Comparison of ENCODE assay signal across 14 cellular contexts in the genomic region with DNA sequence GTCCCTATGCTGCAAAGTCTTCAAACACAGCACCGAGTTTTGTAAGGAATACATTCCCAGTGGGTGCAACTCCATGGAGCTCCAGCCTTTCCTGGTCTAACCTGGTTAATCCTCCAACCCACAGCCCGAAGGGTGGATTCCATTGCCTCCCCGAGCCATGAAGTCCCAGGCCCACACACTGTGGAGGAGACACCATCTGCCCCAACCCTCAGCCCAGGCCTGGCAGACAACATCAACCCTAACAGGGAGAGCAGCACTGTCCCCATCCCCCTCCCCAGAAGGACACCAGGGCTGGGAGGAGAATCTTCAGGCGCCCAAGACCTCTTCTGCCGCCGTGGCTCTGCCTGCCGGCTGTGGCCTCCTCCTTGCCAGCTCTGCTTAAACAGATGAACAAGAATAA. TPM values are rescaled to one million over a fixed set of nuclear protein-coding genes. Genes with fewer than 3 reads are reported as not detected.
DNase-seq lines count a peak whose midpoint lies in the region; ATAC-seq and TF ChIP-seq lines count a peak whose summit lies in the region.
"Had no signal": no experiment of that assay in that cellular context is flagged by ENCODE, and none has a peak within 500 bp of the region (broad histone marks: within the 10 kb centered on the region; RNA-seq: fewer than 3 reads in every experiment).

No MANE protein-coding gene starts in this region.

- H3K9me3 Mint-ChIP-seq in glutamatergic neuron (ENCODE audit: unreplicated experiment) = no peaks in the 10 kb centered on the region
- H3K9me3 Mint-ChIP-seq in activated T-cell treated with anti-CD3 and anti-CD28 coated beads, Interleukin-2, amount 50 U/mL, for 4 hours = no peaks in the 10 kb centered on the region
- H3K9me3 Mint-ChIP-seq: stimulated activated naive CD8-positive, alpha-beta T cell treated with anti-CD3 and anti-CD28 coated beads, Interleukin-15, amount 100 ng/mL, for 72 hours had no signal

- no peak overlapping the region for H3K27ac Mint-ChIP-seq in glutamatergic neuron (ENCODE audit: unreplicated experiment)
- H3K27ac Mint-ChIP-seq: stimulated activated naive CD8-positive, alpha-beta T cell treated with anti-CD3 and anti-CD28 coated beads, Interleukin-15, amount 100 ng/mL, for 72 hours had no signal

- no peaks in the 10 kb centered on the region for H3K9me2 ChIP-seq in hepatocyte (replicated peaks; ENCODE audit: insufficient read depth)

- no peak for ATAC-seq in gastrocnemius medialis
- ATAC-seq in activated T-cell treated with anti-CD3 and anti-CD28 coated beads, Interleukin-2, amount 50 U/mL, for 4 hours = no peak
- no peak for ATAC-seq in GM21526 (IDR thresholded peaks at IDR 0.05; ENCODE audit: low FRiP score, unreplicated experiment)
- ATAC-seq: stimulated activated naive CD8-positive, alpha-beta T cell treated with anti-CD3 and anti-CD28 coated beads, Interleukin-15, amount 100 ng/mL, for 72 hours had no signal

- H3K4me1 Mint-ChIP-seq in glutamatergic neuron (ENCODE audit: low read depth, unreplicated experiment) = no peaks in the 10 kb centered on the region
- H3K4me1 Mint-ChIP-seq in activated T-cell treated with anti-CD3 and anti-CD28 coated beads, Interleukin-2, amount 50 U/mL, for 4 hours (ENCODE audit: low read depth) = peaks cover 60% of the 10 kb centered on the region

- H3K27ac ChIP-seq in right atrium auricular region (peak overlapping the region; percentile 11 to 13), hepatocyte (peak overlapping the region; percentile 55), gastrocnemius medialis (peak overlapping the region; percentile 29 to 64 (median 46))

- no peak overlapping the region for H2AFZ ChIP-seq in hepatocyte

- H3K27me3 ChIP-seq in right atrium auricular region (no peaks in the 10 kb centered on the region), hepatocyte (no peaks in the 10 kb centered on the region), gastrocnemius medialis (no peaks in the 10 kb centered on the region)

- H3K79me2 ChIP-seq in hepatocyte = peaks cover 16% of the 10 kb centered on the region

- H3K9me3 ChIP-seq in right atrium auricular region = no peaks in the 10 kb centered on the region
- H3K9me3 ChIP-seq in hepatocyte (ENCODE audit: low read depth) = no peaks in the 10 kb centered on the region
- H3K9me3 ChIP-seq in gastrocnemius medialis = no peaks in the 10 kb centered on the region

- TF ChIP-seq POLR2A in gastrocnemius medialis (IDR thresholded peaks at IDR 0.05) = no peak

- H3K36me3 Mint-ChIP-seq in glutamatergic neuron (ENCODE audit: unreplicated experiment) = peaks cover 8% of the 10 kb centered on the region
- H3K36me3 Mint-ChIP-seq in activated T-cell treated with anti-CD3 and anti-CD28 coated beads, Interleukin-2, amount 50 U/mL, for 4 hours (ENCODE audit: insufficient read depth) = no peaks in the 10 kb centered on the region

- H3K4me1 ChIP-seq in right atrium auricular region (peaks cover 0 to 32% of the 10 kb centered on the region in 2 donors), hepatocyte (ENCODE audit: insufficient read depth) (peaks cover 23% of the 10 kb centered on the region), gastrocnemius medialis (peaks cover 18 to 21% of the 10 kb centered on the region in 2 donors)

- no peaks in the 10 kb centered on the region for H4K20me1 ChIP-seq in hepatocyte (ENCODE audit: insufficient read depth, poor library complexity, severe bottlenecking)

- in situ Hi-C loops in gastrocnemius medialis (cut with MboI; ENCODE audit: low sequenced_read_pairs in 4 of 4) = no loop called here

- TF ChIP-seq CTCF in right atrium auricular region (IDR thresholded peaks at IDR 0.05) (no peak), hepatocyte (IDR thresholded peaks at IDR 0.05; ENCODE audit: poor library complexity) (no peak), gastrocnemius medialis (IDR thresholded peaks at IDR 0.05 in 4 of 5, conservative IDR thresholded peaks at IDR 0.05 in 1 of 5) (no peak), glutamatergic neuron (IDR thresholded peaks at IDR 0.05; ENCODE audit: partially characterized antibody, unreplicated experiment) (no peak)

- H3K36me3 ChIP-seq in right atrium auricular region (no peaks in the 10 kb centered on the region), hepatocyte (replicated peaks; ENCODE audit: insufficient read depth, low read depth) (no peaks in the 10 kb centered on the region), gastrocnemius medialis (no peaks in the 10 kb centered on the region)

- no peak overlapping the region for H3K4me2 ChIP-seq in hepatocyte

- H3K4me3 ChIP-seq in right atrium auricular region (no peak overlapping the region), hepatocyte (no peak overlapping the region), gastrocnemius medialis (no peak overlapping the region)

- H3K27me3 Mint-ChIP-seq in glutamatergic neuron (ENCODE audit: unreplicated experiment) = no peaks in the 10 kb centered on the region
- H3K27me3 Mint-ChIP-seq in activated T-cell treated with anti-CD3 and anti-CD28 coated beads, Interleukin-2, amount 50 U/mL, for 4 hours (ENCODE audit: low read depth) = no peaks in the 10 kb centered on the region
- H3K27me3 Mint-ChIP-seq: stimulated activated naive CD8-positive, alpha-beta T cell treated with anti-CD3 and anti-CD28 coated beads, Interleukin-15, amount 100 ng/mL, for 72 hours had no signal

- H3K4me3 Mint-ChIP-seq in glutamatergic neuron (ENCODE audit: unreplicated experiment) = no peak overlapping the region
- H3K4me3 Mint-ChIP-seq in activated T-cell treated with anti-CD3 and anti-CD28 coated beads, Interleukin-2, amount 50 U/mL, for 4 hours = no peak overlapping the region
- H3K4me3 Mint-ChIP-seq: stimulated activated naive CD8-positive, alpha-beta T cell treated with anti-CD3 and anti-CD28 coated beads, Interleukin-15, amount 100 ng/mL, for 72 hours had no signal

- 79% methylated on average over 7 of the region's 7 CpGs for WGBS in hepatocyte (ENCODE audit: low lambda C conversion rate, missing lambda C conversion rate)

- DNase-seq in right atrium auricular region (ENCODE audit: low spot score) = no peak
- DNase-seq in cardiac septum (ENCODE audit: low spot score) = no peak
- DNase-seq in hepatocyte (ENCODE audit: low spot score) = no peak
- no peak for DNase-seq in gastrocnemius medialis
- DNase-seq in glutamatergic neuron = no peak
- DNase-seq in activated T-cell treated with anti-CD3 and anti-CD28 coated beads, Interleukin-2, amount 50 U/mL, for 4 hours = no peak
- no peak for DNase-seq in 8988T
- DNase-seq: activated CD4-positive, alpha-beta T cell treated with anti-CD3 and anti-CD28 coated beads for 48 hours; aorta; DMS53; foreskin fibroblast; T-helper 2 cell had no signal

- intact Hi-C loops in cardiac septum (cut with DNase I) (no loop called here), gastrocnemius medialis (cut with DNase I; ENCODE audit: low total_unique reads) (no loop called here)

RNA-seq across cellular contexts. Expression of gene ZFP36L1, which starts 15.8 kb away (rescaled TPM):
- 100 to 1,000 TPM in 1 of 2 donors, 10 to 100 TPM in 1; 66.6 to 276 TPM for total RNA-seq in right atrium auricular region
- total RNA-seq in cardiac septum = 69.2 TPM
- 101 and 111 TPM in 2 replicates for total RNA-seq in hepatocyte
- 345 and 404 TPM in 2 replicates for polyA plus RNA-seq in hepatocyte
- total RNA-seq in gastrocnemius medialis = 100 to 1,000 TPM in 3 of 4 donors, 10 to 100 TPM in 1; 60.2 to 196 (median 125) TPM
- total RNA-seq in glutamatergic neuron (ENCODE audit: unreplicated experiment) = 2.7 TPM
- 100 to 1,000 TPM; 179 to 242 (median 210) TPM for total RNA-seq in activated T-cell treated with anti-CD3 and anti-CD28 coated beads, Interleukin-2, amount 50 U/mL, for 4 hours

Comparison
In these comparisons a context has a peak if more than half of its experiments do, and no peak if none do; other contexts are left out.
1. RNA of gene ZFP36L1, which starts 15.8 kb away (total RNA-seq): 66.6 to 276 TPM in right atrium auricular region, 179 to 242 TPM in activated T-cell treated with anti-CD3 and anti-CD28 coated beads, Interleukin-2, amount 50 U/mL, for 4 hours, 60.2 to 196 TPM in gastrocnemius medialis, 101 to 111 TPM in hepatocyte and 69.2 TPM in cardiac septum (single experiment); 2.7 TPM in glutamatergic neuron (single experiment); every median in the first group is over 10 times any median in the second.
2. Peak in every context shown above with its lines, with median percentiles within 50 percentile points of each other: H3K27ac ChIP-seq.